8 cellular contexts compared by ENCODE assay signal in genomic region chr12:3202734-3203446, GRCh38.
DNase-seq lines count a peak whose midpoint lies in the region; ATAC-seq and TF ChIP-seq lines count a peak whose summit lies in the region.

No MANE protein-coding gene starts in this region.

- peak; percentile 78 for DNase-seq in AG08395 (ENCODE audit: low spot score)
- peak; percentile 86 for DNase-seq in GM13977 (ENCODE audit: low spot score)
- peak; percentile 20 for DNase-seq in Panc1 (ENCODE audit: low read depth, low spot score)
- DNase-seq in activated naive CD4-positive, alpha-beta T cell treated with Interleukin-2 at 50 U/mL for 16 hours: peak; percentile 46
- DNase-seq in left ventricle myocardium inferior: no peak
- peak; percentile 71 for DNase-seq in stimulated activated CD4-positive, alpha-beta T cell treated with anti-CD3 and anti-CD28 coated beads, Interleukin-15, amount 100 ng/mL, for 24 hours

- POLR2A ChIA-PET in Panc1 (lab: Charles Lee): no interaction called here

- no peak overlapping the region for H3K27ac ChIP-seq in Panc1 (ENCODE audit: low read length)
- peak overlapping the region; percentile 87 for H3K27ac ChIP-seq in left ventricle myocardium inferior (replicated peaks)

- BruUV-seq in Panc1 (replicated peaks; lab: Mats Ljungman, UMichigan): no TSS peak

- H3K4me3 ChIP-seq in Panc1 (ENCODE audit: low read depth in 2 of 2, low read length in 2 of 2) (no peak overlapping the region), left ventricle myocardium inferior (peak overlapping the region; percentile 76)

- H3K4me1 ChIP-seq in Panc1 (ENCODE audit: control insufficient read depth, insufficient read depth, low read length) (no peaks in the 10 kb centered on the region), left ventricle myocardium inferior (peaks cover 91% of the 10 kb centered on the region)

- in situ Hi-C loops in GM13977 (cut with MboI; ENCODE audit: low pct_unique_long_range_greater_than_20kb, low sequenced_read_pairs, unreplicated experiment): no loop called here
- in situ Hi-C loops in Panc1 (cut with HindIII; ENCODE audit: low pct_unique_long_range_greater_than_20kb, low sequenced_read_pairs): no loop called here

- H3K36me3 ChIP-seq in Panc1 (ENCODE audit: control insufficient read depth, insufficient read depth, low read length) (no peaks in the 10 kb centered on the region), left ventricle myocardium inferior (no peaks in the 10 kb centered on the region)

- intact Hi-C loops in Panc1 (cut with micrococcal nuclease; ENCODE audit: unreplicated experiment): no loop called here
- intact Hi-C loops in left ventricle myocardium inferior (cut with micrococcal nuclease): loop anchor here (10.0 kb wide), 2 partner anchors 58 to 72 kb away; no protein-coding TSS in a partner anchor

- CTCF ChIA-PET in Panc1 (lab: Charles Lee): interaction anchor here (0.6 to 1.1 kb wide), 2 partner anchors 8 to 135 kb away, joined by 3 to 5 read pairs; no protein-coding TSS in a partner anchor

- ATAC-seq in Panc1 (0 out of 2 replicates have a peak, but pooled peaks have one; percentile 33), GM18868 (IDR thresholded peaks at IDR 0.05; ENCODE audit: unreplicated experiment) (no peak), HG02840 (IDR thresholded peaks at IDR 0.05; ENCODE audit: low FRiP score, unreplicated experiment) (no peak)

- H3K9me3 ChIP-seq in Panc1 (ENCODE audit: control insufficient read depth, insufficient read depth, low read depth, low read length) (no peaks in the 10 kb centered on the region), left ventricle myocardium inferior (replicated peaks) (no peaks in the 10 kb centered on the region)

- peak; percentile 86 for TF ChIP-seq CTCF in GM13977 (IDR thresholded peaks at IDR 0.05; ENCODE audit: extremely low read depth, insufficient read depth, missing control alignments)
- peak; percentile 91 for TF ChIP-seq CTCF in Panc1 (IDR thresholded peaks at IDR 0.05)
- TF ChIP-seq CTCF in left ventricle myocardium inferior (IDR thresholded peaks at IDR 0.05; ENCODE audit: borderline replicate concordance): peak; percentile 92

- no peaks in the 10 kb centered on the region for H3K27me3 ChIP-seq in Panc1 (ENCODE audit: control insufficient read depth, insufficient read depth, low read length)
- no peaks in the 10 kb centered on the region for H3K27me3 ChIP-seq in left ventricle myocardium inferior (ENCODE audit: low read depth)
